8 cellular contexts compared by ENCODE assay signal in the genomic region with DNA sequence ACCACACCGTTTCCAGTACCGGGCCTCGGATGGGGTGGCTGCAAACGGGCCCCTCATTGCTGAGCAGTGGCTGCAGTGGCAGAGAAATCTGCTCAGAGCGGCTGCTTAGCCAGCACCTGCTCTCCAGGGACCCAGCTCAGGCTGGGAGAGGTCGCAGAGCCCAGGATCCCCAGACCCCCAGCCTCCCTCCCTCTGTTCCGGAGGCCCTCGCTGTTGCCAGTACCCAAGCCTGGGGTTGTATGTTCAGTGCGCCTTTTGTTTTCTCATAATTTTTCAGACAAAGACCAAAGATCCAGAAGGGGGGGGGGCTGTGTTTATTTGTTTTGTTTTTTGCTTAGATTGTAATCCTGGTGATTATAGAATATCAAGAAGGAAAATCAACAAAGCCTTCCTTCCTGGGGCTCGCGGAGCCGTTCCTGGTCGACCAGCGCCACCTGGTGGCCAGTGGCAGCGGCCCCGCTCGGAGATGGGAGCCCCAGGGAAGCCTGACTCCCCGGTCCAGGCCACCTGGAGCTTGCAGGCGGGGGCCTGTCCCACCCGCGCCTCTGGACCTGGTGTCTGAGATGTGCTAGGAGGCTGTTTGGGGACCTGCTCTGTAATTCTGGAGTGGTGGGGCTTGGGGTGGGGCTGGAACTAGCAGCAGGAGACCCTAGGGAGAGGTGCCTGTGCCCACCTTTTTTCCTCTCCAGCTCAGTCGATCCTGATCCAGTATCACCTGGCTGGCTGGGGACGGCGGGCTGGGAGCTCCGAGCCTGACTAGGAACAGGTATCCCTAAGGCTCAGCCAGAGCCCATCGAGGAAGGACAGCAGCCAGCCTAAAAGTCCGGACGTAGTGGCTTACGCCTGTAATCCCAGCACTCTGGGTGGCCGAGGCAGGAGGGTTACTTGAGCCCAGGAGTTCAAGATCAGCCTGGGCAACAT.
DNase-seq lines count a peak whose midpoint lies in the region; ATAC-seq and TF ChIP-seq lines count a peak whose summit lies in the region.

No MANE protein-coding gene starts in this region.

- no peak overlapping the region for H2BK20ac ChIP-seq in IMR-90 (ENCODE audit: low read depth, low read length)

- no peak overlapping the region for H3K27ac Mint-ChIP-seq in activated naive CD8-positive, alpha-beta T cell treated with anti-CD3 and anti-CD28 coated beads, Interleukin-2, amount 10 ng/mL, durations not matched to agents 7 days and 5 days

- intact Hi-C loops in IMR-90 (cut with micrococcal nuclease) (loop anchor here (1.0 to 10.0 kb wide), 9 partner anchors 192 to 1010 kb away; a partner anchor contains a TSS), left ventricle myocardium inferior (cut with micrococcal nuclease) (no loop called here), sigmoid colon (cut with DNase I) (loop anchor here (1.0 to 5.0 kb wide), 4 partner anchors 425 to 925 kb away; no protein-coding TSS in a partner anchor)

- H3K9ac ChIP-seq in IMR-90 (ENCODE audit: low read depth, low read length) (no peak overlapping the region), SU-DHL-6 (ENCODE audit: low read length) (no peak overlapping the region)

- H3K14ac ChIP-seq in IMR-90 (replicated peaks; ENCODE audit: low read depth, low read length) = no peak overlapping the region

- in situ Hi-C loops in Caki2 (cut with HindIII; ENCODE audit: low pct_unique_long_range_greater_than_20kb, low sequenced_read_pairs) = no loop called here
- in situ Hi-C loops in IMR-90 (cut with MboI; ENCODE audit: low sequenced_read_pairs) = loop anchor here (5.0 to 10.0 kb wide), 3 partner anchors 605 to 925 kb away; no protein-coding TSS in a partner anchor

- TF ChIP-seq CTCF in IMR-90 (conservative IDR thresholded peaks at IDR 0.05; ENCODE audit: low read depth, low read length) = peak; percentile 95
- peak; percentile 97 for TF ChIP-seq CTCF in SU-DHL-6 (IDR thresholded peaks at IDR 0.05; ENCODE audit: insufficient read depth, low read length, poor library complexity, severe bottlenecking)
- TF ChIP-seq CTCF in left ventricle myocardium inferior (IDR thresholded peaks at IDR 0.05; ENCODE audit: borderline replicate concordance) = peak; percentile 93
- TF ChIP-seq CTCF in sigmoid colon (IDR thresholded peaks at IDR 0.05) = peak; percentile 75 to 94 (median 85)

- H2AFZ ChIP-seq in IMR-90 (replicated peaks; ENCODE audit: low read length, poor library complexity) (peak overlapping the region; percentile 58), SU-DHL-6 (ENCODE audit: low read depth, low read length, severe bottlenecking) (no peak overlapping the region)

- H3K18ac ChIP-seq in IMR-90 (ENCODE audit: low read depth, low read length) = no peak overlapping the region

- H3K4me2 ChIP-seq in IMR-90 (ENCODE audit: low read depth, low read length) = no peak overlapping the region
- no peak overlapping the region for H3K4me2 ChIP-seq in SU-DHL-6 (ENCODE audit: low read depth, low read length, poor library complexity, severe bottlenecking)

- no peak overlapping the region for H2AK5ac ChIP-seq in IMR-90 (ENCODE audit: low read depth, low read length)

- no peak overlapping the region for H2BK15ac ChIP-seq in IMR-90 (ENCODE audit: low read depth, low read length)

- H3K4me3 ChIP-seq in IMR-90 (ENCODE audit: insufficient read depth, low read depth, low read length) = no peak overlapping the region
- no peak overlapping the region for H3K4me3 ChIP-seq in SU-DHL-6 (ENCODE audit: insufficient read depth, low read length, poor library complexity, severe bottlenecking)
- H3K4me3 ChIP-seq in left ventricle myocardium inferior = no peak overlapping the region
- no peak overlapping the region for H3K4me3 ChIP-seq in sigmoid colon

- TF ChIP-seq POLR2A in IMR-90 (IDR thresholded peaks at IDR 0.05; ENCODE audit: low read depth, low read length) = no peak
- TF ChIP-seq POLR2A in sigmoid colon (IDR thresholded peaks at IDR 0.05) = no peak

- peak overlapping the region; percentile 81 for H2AK9ac ChIP-seq in IMR-90 (replicated peaks; ENCODE audit: low read depth, low read length, poor library complexity)

- H3K9me3 ChIP-seq in IMR-90 (ENCODE audit: control insufficient read depth, insufficient read depth, low read length) (no peaks in the 10 kb centered on the region), SU-DHL-6 (ENCODE audit: insufficient read depth, low read length) (no peaks in the 10 kb centered on the region), left ventricle myocardium inferior (replicated peaks) (peaks cover 4% of the 10 kb centered on the region), sigmoid colon (no peaks in the 10 kb centered on the region)

- no TSS peak for BruUV-seq in IMR-90 (replicated peaks; lab: Mats Ljungman, UMichigan)

- H3K27ac ChIP-seq in IMR-90 (ENCODE audit: insufficient read depth, low read length) = no peak overlapping the region
- no peak overlapping the region for H3K27ac ChIP-seq in SU-DHL-6 (ENCODE audit: low read depth, low read length)
- no peak overlapping the region for H3K27ac ChIP-seq in left ventricle myocardium inferior (replicated peaks)
- H3K27ac ChIP-seq in sigmoid colon = no peak overlapping the region

- no peak overlapping the region for H4K91ac ChIP-seq in IMR-90 (ENCODE audit: insufficient read depth, low read depth, low read length)

- H3K79me1 ChIP-seq in IMR-90 (ENCODE audit: low read depth in 1 of 2, low read length in 2 of 2) = no peaks in the 10 kb centered on the region

- peaks cover 8% of the 10 kb centered on the region; the same call in 1 of the 2 replicates for H3K4me1 ChIP-seq in IMR-90 (ENCODE audit: control insufficient read depth, insufficient read depth, low read length)
- H3K4me1 ChIP-seq in left ventricle myocardium inferior = peaks cover 31% of the 10 kb centered on the region
- peaks cover 0 to 15% (median 7%) of the 10 kb centered on the region in 4 donors for H3K4me1 ChIP-seq in sigmoid colon

- H3K79me2 ChIP-seq in SU-DHL-6 (ENCODE audit: insufficient read depth, low read length) = no peaks in the 10 kb centered on the region

- no peaks in the 10 kb centered on the region for H3K9me3 Mint-ChIP-seq in activated naive CD8-positive, alpha-beta T cell treated with anti-CD3 and anti-CD28 coated beads, Interleukin-2, amount 10 ng/mL, durations not matched to agents 7 days and 5 days

- H4K8ac ChIP-seq in IMR-90 (ENCODE audit: low read depth in 2 of 2, low read length in 2 of 2) = no peak overlapping the region

- peak; percentile 63 for ATAC-seq in IMR-90 (ENCODE audit: low read depth)
- ATAC-seq in activated naive CD8-positive, alpha-beta T cell treated with anti-CD3 and anti-CD28 coated beads, Interleukin-2, amount 10 ng/mL, durations not matched to agents 7 days and 5 days (ENCODE audit: low read depth) = peak; percentile 45
- no peak for ATAC-seq in HG02840 (IDR thresholded peaks at IDR 0.05; ENCODE audit: low FRiP score, unreplicated experiment)
- ATAC-seq in HG03135 (IDR thresholded peaks at IDR 0.05; ENCODE audit: unreplicated experiment) = no peak

- H2BK120ac ChIP-seq in IMR-90 (ENCODE audit: low read depth, low read length) = no peak overlapping the region

- 43% methylated on average over 9 of the region's 30 CpGs; no CpG with 5 or more reads in 1 of the 2 experiments for WGBS in IMR-90 (ENCODE audit: extremely low coverage in 2 of 2, insufficient read length in 1 of 2), 2 experiments
- 46 to 48% methylated on average over 30 of the region's 30 CpGs for WGBS in sigmoid colon, 2 donors

- H3K4me3 Mint-ChIP-seq in activated naive CD8-positive, alpha-beta T cell treated with anti-CD3 and anti-CD28 coated beads, Interleukin-2, amount 10 ng/mL, durations not matched to agents 7 days and 5 days = no peak overlapping the region

- H3K23ac ChIP-seq in IMR-90 (ENCODE audit: low read depth, low read length) = no peak overlapping the region

- CTCF ChIA-PET in IMR-90 (lab: Yijun Ruan, JAX) = interaction anchor here (0.6 to 1.2 kb wide), 5 partner anchors 12 to 757 kb away, joined by 3 read pairs; no protein-coding TSS in a partner anchor

- H3K27me3 Mint-ChIP-seq in activated naive CD8-positive, alpha-beta T cell treated with anti-CD3 and anti-CD28 coated beads, Interleukin-2, amount 10 ng/mL, durations not matched to agents 7 days and 5 days = no peaks in the 10 kb centered on the region

- no peak overlapping the region for H2BK5ac ChIP-seq in IMR-90 (ENCODE audit: low read depth, low read length, poor library complexity, severe bottlenecking)

- H3K36me3 ChIP-seq in IMR-90 (ENCODE audit: control insufficient read depth, insufficient read depth, low read length) = no peaks in the 10 kb centered on the region
- no peaks in the 10 kb centered on the region for H3K36me3 ChIP-seq in SU-DHL-6 (ENCODE audit: low read length)
- H3K36me3 ChIP-seq in left ventricle myocardium inferior = no peaks in the 10 kb centered on the region
- no peaks in the 10 kb centered on the region for H3K36me3 ChIP-seq in sigmoid colon

- H3K4ac ChIP-seq in IMR-90 (ENCODE audit: low read depth, low read length) = no peak overlapping the region

- no peaks in the 10 kb centered on the region for H3K4me1 Mint-ChIP-seq in activated naive CD8-positive, alpha-beta T cell treated with anti-CD3 and anti-CD28 coated beads, Interleukin-2, amount 10 ng/mL, durations not matched to agents 7 days and 5 days

- POLR2A ChIA-PET in IMR-90 (lab: Charles Lee; ENCODE audit: unreplicated experiment) = interaction anchor here (0.6 kb wide), 1 partner anchor 733 kb away, joined by 5 read pairs; no protein-coding TSS in a partner anchor
- POLR2A ChIA-PET in activated naive CD8-positive, alpha-beta T cell treated with anti-CD3 and anti-CD28 coated beads, Interleukin-2, amount 10 ng/mL, durations not matched to agents 7 days and 5 days (lab: Charles Lee) = no interaction called here

- H3F3A ChIP-seq in SU-DHL-6 (ENCODE audit: insufficient read depth) = no peaks in the 10 kb centered on the region

- peak; percentile 98 for TF ChIP-seq RAD21 in IMR-90 (IDR thresholded peaks at IDR 0.05; ENCODE audit: low read length)

- H3K56ac ChIP-seq in IMR-90 (ENCODE audit: extremely low read depth, insufficient read depth, low read length) = no peak overlapping the region

- H3K27me3 ChIP-seq in IMR-90 (ENCODE audit: control insufficient read depth, insufficient read depth, low read length) = peaks cover 22% of the 10 kb centered on the region; the same call in 1 of the 2 replicates
- no peaks in the 10 kb centered on the region for H3K27me3 ChIP-seq in SU-DHL-6 (ENCODE audit: low read length)
- peaks cover 14% of the 10 kb centered on the region for H3K27me3 ChIP-seq in left ventricle myocardium inferior (ENCODE audit: low read depth)
- H3K27me3 ChIP-seq in sigmoid colon = peaks cover 0 to 4% (median 0%) of the 10 kb centered on the region in 3 donors

- no peaks in the 10 kb centered on the region for H4K20me1 ChIP-seq in IMR-90 (ENCODE audit: insufficient read depth, low read length)
- no peaks in the 10 kb centered on the region for H4K20me1 ChIP-seq in SU-DHL-6 (ENCODE audit: low read depth, low read length)

- H4K5ac ChIP-seq in IMR-90 (ENCODE audit: low read depth, low read length) = no peak overlapping the region

- H3K9me1 ChIP-seq in IMR-90 (ENCODE audit: insufficient read depth, low read length) = no peaks in the 10 kb centered on the region

- no peak for TF ChIP-seq EP300 in sigmoid colon (IDR thresholded peaks at IDR 0.05)

- H3K9me2 ChIP-seq in SU-DHL-6 (replicated peaks; ENCODE audit: insufficient read depth, low read length) = no peaks in the 10 kb centered on the region

- H3K36me3 Mint-ChIP-seq in activated naive CD8-positive, alpha-beta T cell treated with anti-CD3 and anti-CD28 coated beads, Interleukin-2, amount 10 ng/mL, durations not matched to agents 7 days and 5 days = no peaks in the 10 kb centered on the region

- dilution Hi-C loops in IMR-90 (cut with HindIII; ENCODE audit: low sequenced_read_pairs, unreplicated experiment) = no loop called here

- DNase-seq in Caki2 (ENCODE audit: low read depth) (peak; percentile 33), IMR-90 (peak; percentile 46), left ventricle myocardium inferior (peak; percentile 57), sigmoid colon (peak; percentile 84)
- peak; percentile 80 for DNase-seq in activated naive CD8-positive, alpha-beta T cell treated with anti-CD3 and anti-CD28 coated beads, Interleukin-2, amount 10 ng/mL, durations not matched to agents 7 days and 5 days

Comparison
In these comparisons a context has a peak if more than half of its experiments do, and no peak if none do; other contexts are left out.
1. DNase-seq: peak in every context shown above with its lines; median percentile 84 in sigmoid colon; 80 in activated naive CD8-positive, alpha-beta T cell treated with anti-CD3 and anti-CD28 coated beads, Interleukin-2, amount 10 ng/mL, durations not matched to agents 7 days and 5 days; 57 in left ventricle myocardium inferior; 46 in IMR-90; 33 in Caki2.
2. ATAC-seq: peak in IMR-90 (single experiment) and activated naive CD8-positive, alpha-beta T cell treated with anti-CD3 and anti-CD28 coated beads, Interleukin-2, amount 10 ng/mL, durations not matched to agents 7 days and 5 days (single experiment); none in HG02840 (single experiment) and HG03135 (single experiment).
3. Peak in every context shown above with its lines, with median percentiles within 50 percentile points of each other: CTCF ChIP-seq.